Comparison of ENCODE assay signal across 8 cellular contexts in genomic region chr1:228735871-228736586, GRCh38. TPM values are rescaled to one million over a fixed set of nuclear protein-coding genes. Genes with fewer than 3 reads are reported as not detected.
DNase-seq lines count a peak whose midpoint lies in the region; TF ChIP-seq lines count a peak whose summit lies in the region.

No MANE protein-coding gene starts in this region.

- H3K9me3 ChIP-seq in left ventricle myocardium inferior (replicated peaks) = no peaks in the 10 kb centered on the region

- H3K9me3 Mint-ChIP-seq in activated naive CD4-positive, alpha-beta T cell treated with anti-CD3 and anti-CD28 coated beads, Interleukin-2, amount 50 U/mL, for 24 hours = no peaks in the 10 kb centered on the region
- no peaks in the 10 kb centered on the region for H3K9me3 Mint-ChIP-seq in progenitor cell of endocrine pancreas (ENCODE audit: low read depth)

- peaks cover 7% of the 10 kb centered on the region for H3K27me3 Mint-ChIP-seq in activated naive CD4-positive, alpha-beta T cell treated with anti-CD3 and anti-CD28 coated beads, Interleukin-2, amount 50 U/mL, for 24 hours
- H3K27me3 Mint-ChIP-seq in progenitor cell of endocrine pancreas = peaks cover 8% of the 10 kb centered on the region

- no peak overlapping the region for H3K27ac Mint-ChIP-seq in activated naive CD4-positive, alpha-beta T cell treated with anti-CD3 and anti-CD28 coated beads, Interleukin-2, amount 50 U/mL, for 24 hours
- H3K27ac Mint-ChIP-seq in progenitor cell of endocrine pancreas = peak overlapping the region; percentile 98

- peak overlapping the region; percentile 88 for H3K4me3 Mint-ChIP-seq in activated naive CD4-positive, alpha-beta T cell treated with anti-CD3 and anti-CD28 coated beads, Interleukin-2, amount 50 U/mL, for 24 hours
- peak overlapping the region; percentile 98 for H3K4me3 Mint-ChIP-seq in progenitor cell of endocrine pancreas (ENCODE audit: low read depth)

- H3K36me3 Mint-ChIP-seq in activated naive CD4-positive, alpha-beta T cell treated with anti-CD3 and anti-CD28 coated beads, Interleukin-2, amount 50 U/mL, for 24 hours = no peaks in the 10 kb centered on the region
- peaks cover 22% of the 10 kb centered on the region for H3K36me3 Mint-ChIP-seq in progenitor cell of endocrine pancreas (ENCODE audit: insufficient read depth)

- peaks cover 5% of the 10 kb centered on the region for H3K36me3 ChIP-seq in left ventricle myocardium inferior

- DNase-seq in NCI-H2196 (lab: John Stamatoyannopoulos, UW; ENCODE audit: unreplicated experiment) (peak; percentile 40), NCI-H2196 treated with DMSO at 0.1 percent for 48 hours (lab: John Stamatoyannopoulos, UW; ENCODE audit: unreplicated experiment) (no peak), NCI-H2107 treated with DMSO at 0.1 percent for 48 hours (lab: John Stamatoyannopoulos, UW; ENCODE audit: unreplicated experiment) (peak; percentile 18), left ventricle myocardium inferior (peak; percentile 37), progenitor cell of endocrine pancreas (ENCODE audit: low spot score, unreplicated experiment) (peak; percentile 14), NCI-H446 treated with DMSO at 0.1 percent for 48 hours (lab: John Stamatoyannopoulos, UW) (no peak), NCI-H1694 treated with DMSO at 0.1 percent for 48 hours (lab: John Stamatoyannopoulos, UW) (no peak)

- H3K27me3 ChIP-seq in left ventricle myocardium inferior (ENCODE audit: low read depth) = no peaks in the 10 kb centered on the region

- no peak for TF ChIP-seq CTCF in left ventricle myocardium inferior (IDR thresholded peaks at IDR 0.05; ENCODE audit: borderline replicate concordance)
- no peak for TF ChIP-seq CTCF in progenitor cell of endocrine pancreas (IDR thresholded peaks at IDR 0.05; ENCODE audit: unreplicated experiment)

- peaks cover 37% of the 10 kb centered on the region for H3K4me1 ChIP-seq in left ventricle myocardium inferior

- peaks cover 26% of the 10 kb centered on the region for H3K4me1 Mint-ChIP-seq in activated naive CD4-positive, alpha-beta T cell treated with anti-CD3 and anti-CD28 coated beads, Interleukin-2, amount 50 U/mL, for 24 hours
- H3K4me1 Mint-ChIP-seq in progenitor cell of endocrine pancreas (ENCODE audit: low read depth) = peaks cover 33% of the 10 kb centered on the region

- intact Hi-C loops in left ventricle myocardium inferior (cut with micrococcal nuclease) = loop anchor here (10.0 kb wide), 1 partner anchor 419 kb away; no protein-coding TSS in a partner anchor

- peak overlapping the region; percentile 93 for H3K27ac ChIP-seq in left ventricle myocardium inferior (replicated peaks)

- peak overlapping the region; percentile 89 for H3K4me3 ChIP-seq in left ventricle myocardium inferior

RNA-seq across cellular contexts. Expression of gene RHOU, which starts 0.8 kb away (rescaled TPM):
- 5.1 TPM for total RNA-seq in left ventricle myocardium inferior
- 54.4 and 56.3 TPM in 2 replicates for total RNA-seq in progenitor cell of endocrine pancreas

Comparison
In these comparisons a context has a peak if more than half of its experiments do, and no peak if none do; other contexts are left out.
1. DNase-seq: peak in NCI-H2196 (single experiment), NCI-H2107 treated with DMSO at 0.1 percent for 48 hours (single experiment), left ventricle myocardium inferior (single experiment) and progenitor cell of endocrine pancreas (single experiment); none in NCI-H2196 treated with DMSO at 0.1 percent for 48 hours (single experiment), NCI-H446 treated with DMSO at 0.1 percent for 48 hours (single experiment) and NCI-H1694 treated with DMSO at 0.1 percent for 48 hours (single experiment).